ENCODE assay signal across 22 cellular contexts in the genomic region with DNA sequence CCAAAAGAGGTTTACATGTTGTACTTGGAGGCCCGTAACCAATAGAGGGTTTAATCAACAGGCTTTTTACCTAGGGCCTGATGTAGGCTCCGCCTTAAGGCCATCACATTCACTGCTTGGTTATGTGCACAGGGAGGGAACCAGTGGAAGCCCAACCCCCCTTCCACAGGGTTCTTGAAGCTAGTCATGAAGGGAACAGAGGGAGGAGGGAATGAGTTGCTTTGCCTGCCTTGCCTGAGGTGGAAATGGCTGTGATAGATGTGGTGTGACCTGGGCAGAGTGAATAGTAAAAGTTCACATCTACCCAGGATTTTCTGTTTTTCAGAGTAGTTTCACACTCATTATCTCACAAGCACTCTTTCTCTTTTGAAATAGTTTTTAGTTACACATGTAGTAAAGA.
DNase-seq lines count a peak whose midpoint lies in the region; ATAC-seq and TF ChIP-seq lines count a peak whose summit lies in the region.
"Had no signal": no experiment of that assay in that cellular context is flagged by ENCODE, and none has a peak within 500 bp of the region (broad histone marks: within the 10 kb centered on the region; RNA-seq: fewer than 3 reads in every experiment).

No MANE protein-coding gene starts in this region.

- peak overlapping the region; percentile 11 for H3K4me3 Mint-ChIP-seq in activated naive CD8-positive, alpha-beta T cell
- no peak overlapping the region for H3K4me3 Mint-ChIP-seq in activated naive CD8-positive, alpha-beta T cell treated with anti-CD3 and anti-CD28 coated beads, Interleukin-2, amount 50 U/mL, for 24 hours
- no peak overlapping the region for H3K4me3 Mint-ChIP-seq in central memory CD8-positive, alpha-beta T cell
- H3K4me3 Mint-ChIP-seq: stimulated activated naive CD8-positive, alpha-beta T cell treated with anti-CD3 and anti-CD28 coated beads, Interleukin-15, Interleukin-2, amounts not matched to agents 100 ng/mL and 50 ng/mL, for 24 hours had no signal

- H3K4me1 ChIP-seq in psoas muscle (no peaks in the 10 kb centered on the region), vagina (no peaks in the 10 kb centered on the region)
- H3K4me1 ChIP-seq: tibial artery had no signal

- 95 to 98% (median 97%) methylated on average over 2 of the region's 2 CpGs for WGBS in psoas muscle, 3 donors

- H3K36me3 Mint-ChIP-seq in activated naive CD8-positive, alpha-beta T cell, result peaks cover 2% of the 10 kb centered on the region
- no peaks in the 10 kb centered on the region for H3K36me3 Mint-ChIP-seq in activated naive CD8-positive, alpha-beta T cell treated with anti-CD3 and anti-CD28 coated beads, Interleukin-2, amount 50 U/mL, for 24 hours (ENCODE audit: low read depth)
- no peaks in the 10 kb centered on the region for H3K36me3 Mint-ChIP-seq in central memory CD8-positive, alpha-beta T cell (ENCODE audit: insufficient read depth)
- H3K36me3 Mint-ChIP-seq: CD4-positive, CD25-positive, alpha-beta regulatory T cell had no signal

- no peak overlapping the region for H3K27ac ChIP-seq in psoas muscle
- no peak overlapping the region for H3K27ac ChIP-seq in vagina
- H3K27ac ChIP-seq: dorsolateral prefrontal cortex, heart left ventricle, neutrophil, tibial artery had no signal

- peaks cover 85% of the 10 kb centered on the region for H3K4me1 Mint-ChIP-seq in activated naive CD8-positive, alpha-beta T cell (ENCODE audit: low read depth)
- peaks cover 53% of the 10 kb centered on the region for H3K4me1 Mint-ChIP-seq in activated naive CD8-positive, alpha-beta T cell treated with anti-CD3 and anti-CD28 coated beads, Interleukin-2, amount 50 U/mL, for 24 hours
- peaks cover 44% of the 10 kb centered on the region for H3K4me1 Mint-ChIP-seq in central memory CD8-positive, alpha-beta T cell

- peak overlapping the region; percentile 90 for H3K27ac Mint-ChIP-seq in activated naive CD8-positive, alpha-beta T cell
- no peak overlapping the region for H3K27ac Mint-ChIP-seq in activated naive CD8-positive, alpha-beta T cell treated with anti-CD3 and anti-CD28 coated beads, Interleukin-2, amount 50 U/mL, for 24 hours
- H3K27ac Mint-ChIP-seq in central memory CD8-positive, alpha-beta T cell (ENCODE audit: low read depth), result peak overlapping the region; percentile 14
- H3K27ac Mint-ChIP-seq: stimulated activated naive CD8-positive, alpha-beta T cell treated with anti-CD3 and anti-CD28 coated beads, Interleukin-15, Interleukin-2, amounts not matched to agents 100 ng/mL and 50 ng/mL, for 24 hours had no signal

- TF ChIP-seq CTCF in psoas muscle (IDR thresholded peaks at IDR 0.05), result no peak
- no peak for TF ChIP-seq CTCF in vagina (IDR thresholded peaks at IDR 0.05)

- no peak for DNase-seq in activated naive CD8-positive, alpha-beta T cell treated with anti-CD3 and anti-CD28 coated beads, Interleukin-2, amount 50 U/mL, for 24 hours
- peak; percentile 16 for DNase-seq in SK-MEL-5 (ENCODE audit: low read depth, low spot score)
- DNase-seq in central memory CD8-positive, alpha-beta T cell (ENCODE audit: low spot score in 2 of 2), result no peak
- DNase-seq in renal cortical epithelial cell (ENCODE audit: low read depth), result peak; percentile 82
- DNase-seq in psoas muscle, result no peak
- DNase-seq in vagina (ENCODE audit: extremely low spot score in 2 of 2), result no peak
- DNase-seq: activated CD8-positive, alpha-beta memory T cell treated with anti-CD3 and anti-CD28 coated beads, Interleukin-2, amount 50 U/mL, for 4 hours; activated gamma-delta T cell; CD4-positive, CD25-positive, alpha-beta regulatory T cell; DMS 273 treated with DMSO at 0.1 percent for 48 hours; dorsolateral prefrontal cortex; GF-D8; heart left ventricle; KBM-7; NCI-H2171; NCI-H524; stimulated activated CD4-positive, alpha-beta T cell treated with anti-CD3 and anti-CD28 coated beads, Interleukin-4, amount 100 ng/mL, for 4 hours; T-helper 9 cell; tibial artery had no signal

- no peaks in the 10 kb centered on the region for H3K36me3 ChIP-seq in psoas muscle (ENCODE audit: insufficient read depth in 1 of 2, low read depth in 1 of 2)
- H3K36me3 ChIP-seq in vagina, result no peaks in the 10 kb centered on the region
- H3K36me3 ChIP-seq: heart left ventricle, neutrophil, tibial artery had no signal

- no peaks in the 10 kb centered on the region for H3K9me3 Mint-ChIP-seq in activated naive CD8-positive, alpha-beta T cell (ENCODE audit: low read depth)
- H3K9me3 Mint-ChIP-seq in activated naive CD8-positive, alpha-beta T cell treated with anti-CD3 and anti-CD28 coated beads, Interleukin-2, amount 50 U/mL, for 24 hours, result no peaks in the 10 kb centered on the region
- H3K9me3 Mint-ChIP-seq in central memory CD8-positive, alpha-beta T cell, result no peaks in the 10 kb centered on the region
- H3K9me3 Mint-ChIP-seq: CD4-positive, CD25-positive, alpha-beta regulatory T cell; stimulated activated naive CD8-positive, alpha-beta T cell treated with anti-CD3 and anti-CD28 coated beads, Interleukin-15, Interleukin-2, amounts not matched to agents 100 ng/mL and 50 ng/mL, for 24 hours had no signal

- no peak for ATAC-seq in activated naive CD8-positive, alpha-beta T cell treated with anti-CD3 and anti-CD28 coated beads, Interleukin-2, amount 50 U/mL, for 24 hours
- no peak for ATAC-seq in central memory CD8-positive, alpha-beta T cell (replicated peaks; ENCODE audit: extremely low read depth, poor library complexity, severe bottlenecking)
- ATAC-seq in psoas muscle, result no peak
- ATAC-seq: heart left ventricle had no signal

- H3K9me3 ChIP-seq in psoas muscle, result no peaks in the 10 kb centered on the region
- no peaks in the 10 kb centered on the region for H3K9me3 ChIP-seq in vagina
- H3K9me3 ChIP-seq: heart left ventricle, neutrophil, tibial artery had no signal

- no peak for TF ChIP-seq POLR2A in vagina (IDR thresholded peaks at IDR 0.05)

- H3K27me3 Mint-ChIP-seq in activated naive CD8-positive, alpha-beta T cell, result no peaks in the 10 kb centered on the region
- H3K27me3 Mint-ChIP-seq in activated naive CD8-positive, alpha-beta T cell treated with anti-CD3 and anti-CD28 coated beads, Interleukin-2, amount 50 U/mL, for 24 hours, result no peaks in the 10 kb centered on the region
- no peaks in the 10 kb centered on the region for H3K27me3 Mint-ChIP-seq in central memory CD8-positive, alpha-beta T cell
- H3K27me3 Mint-ChIP-seq: CD4-positive, CD25-positive, alpha-beta regulatory T cell; stimulated activated naive CD8-positive, alpha-beta T cell treated with anti-CD3 and anti-CD28 coated beads, Interleukin-15, Interleukin-2, amounts not matched to agents 100 ng/mL and 50 ng/mL, for 24 hours had no signal

- H3K4me3 ChIP-seq in psoas muscle, result no peak overlapping the region
- H3K4me3 ChIP-seq in vagina, result no peak overlapping the region
- H3K4me3 ChIP-seq: dorsolateral prefrontal cortex, heart left ventricle, tibial artery had no signal

- no peaks in the 10 kb centered on the region for H3K27me3 ChIP-seq in psoas muscle (ENCODE audit: insufficient read depth in 3 of 3, low read length in 2 of 3)
- no peaks in the 10 kb centered on the region for H3K27me3 ChIP-seq in vagina
- H3K27me3 ChIP-seq: dorsolateral prefrontal cortex, heart left ventricle, neutrophil, tibial artery had no signal

- intact Hi-C loops in psoas muscle (cut with DNase I) (no loop called here), vagina (cut with DNase I) (no loop called here)

- in situ Hi-C loops in SK-MEL-5 (cut with HindIII; ENCODE audit: low pct_unique_long_range_greater_than_20kb, low sequenced_read_pairs), result no loop called here

Comparison
In these comparisons a context has a peak if more than half of its experiments do, and no peak if none do; other contexts are left out.
1. DNase-seq: peak in SK-MEL-5 (single experiment) and renal cortical epithelial cell (single experiment); none in activated naive CD8-positive, alpha-beta T cell treated with anti-CD3 and anti-CD28 coated beads, Interleukin-2, amount 50 U/mL, for 24 hours (single experiment), central memory CD8-positive, alpha-beta T cell (0 of 2), psoas muscle (0 of 2) and vagina (0 of 2).